Comparison of ENCODE assay signal across 1 cellular context in the genomic region with DNA sequence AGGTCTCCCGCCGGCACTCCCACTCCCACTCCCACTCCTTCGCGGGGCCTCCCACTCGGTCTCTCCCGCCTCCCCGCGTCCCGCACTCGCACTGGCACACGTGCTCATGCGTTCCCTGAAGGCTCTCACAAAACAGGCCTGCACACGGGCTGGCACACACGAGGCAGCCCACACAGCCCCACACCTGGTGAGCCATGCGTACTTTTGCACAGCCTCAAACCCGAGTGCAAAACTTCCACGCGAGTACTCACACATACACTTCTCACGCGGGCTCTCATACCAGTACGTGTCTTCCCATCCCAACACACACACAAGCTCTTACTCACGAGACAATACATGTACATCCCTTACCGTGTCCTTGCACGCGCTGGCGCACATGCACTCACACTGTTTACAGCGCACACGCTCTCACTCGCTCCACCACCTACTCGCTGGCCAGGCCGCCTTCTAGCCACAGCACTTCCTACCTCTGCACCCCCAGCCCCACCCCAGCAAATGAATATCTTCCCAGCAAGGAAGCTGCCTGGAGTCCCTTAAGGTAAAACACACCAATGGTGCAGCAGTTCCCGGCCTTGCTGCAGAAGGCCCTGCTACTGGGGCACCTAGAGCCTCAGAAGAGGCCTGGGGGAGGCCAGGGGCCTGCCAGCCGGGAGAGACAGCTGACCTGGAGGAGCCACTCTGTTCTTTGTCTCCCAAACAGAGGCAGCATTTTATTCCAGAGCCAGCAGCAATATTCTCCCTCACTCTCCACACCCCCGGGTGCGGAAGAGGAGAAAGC.
TF ChIP-seq lines count a peak whose summit lies in the region.

No MANE protein-coding gene starts in this region.

TF ChIP-seq in K562, 482 proteins besides CTCF, POLR2A, EP300 and RAD21 (continued from another document and continues in another):
- TF ChIP-seq, protein P1, sequence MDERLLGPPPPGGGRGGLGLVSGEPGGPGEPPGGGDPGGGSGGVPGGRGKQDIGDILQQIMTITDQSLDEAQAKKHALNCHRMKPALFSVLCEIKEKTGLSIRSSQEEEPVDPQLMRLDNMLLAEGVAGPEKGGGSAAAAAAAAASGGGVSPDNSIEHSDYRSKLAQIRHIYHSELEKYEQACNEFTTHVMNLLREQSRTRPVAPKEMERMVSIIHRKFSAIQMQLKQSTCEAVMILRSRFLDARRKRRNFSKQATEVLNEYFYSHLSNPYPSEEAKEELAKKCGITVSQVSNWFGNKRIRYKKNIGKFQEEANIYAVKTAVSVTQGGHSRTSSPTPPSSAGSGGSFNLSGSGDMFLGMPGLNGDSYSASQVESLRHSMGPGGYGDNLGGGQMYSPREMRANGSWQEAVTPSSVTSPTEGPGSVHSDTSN (CRISPR knock-in tag; IDR thresholded peaks at IDR 0.05; ENCODE audit: low read depth), result no peak
- TF ChIP-seq, protein P1 (tag; conservative IDR thresholded peaks at IDR 0.05; ENCODE audit: low read depth), result no peak
- TF ChIP-seq ZBTB7A (IDR thresholded peaks at IDR 0.05; ENCODE audit: borderline replicate concordance, control insufficient read depth, low read depth, low read length), result no peak
- no peak; the same call in 1 of the 2 replicates for TF ChIP-seq ZBTB1 (CRISPR knock-in tag; IDR thresholded peaks at IDR 0.05; ENCODE audit: borderline replicate concordance, low read depth)
- TF ChIP-seq GATAD2A (IDR thresholded peaks at IDR 0.05), result no peak
- TF ChIP-seq, protein P2, sequence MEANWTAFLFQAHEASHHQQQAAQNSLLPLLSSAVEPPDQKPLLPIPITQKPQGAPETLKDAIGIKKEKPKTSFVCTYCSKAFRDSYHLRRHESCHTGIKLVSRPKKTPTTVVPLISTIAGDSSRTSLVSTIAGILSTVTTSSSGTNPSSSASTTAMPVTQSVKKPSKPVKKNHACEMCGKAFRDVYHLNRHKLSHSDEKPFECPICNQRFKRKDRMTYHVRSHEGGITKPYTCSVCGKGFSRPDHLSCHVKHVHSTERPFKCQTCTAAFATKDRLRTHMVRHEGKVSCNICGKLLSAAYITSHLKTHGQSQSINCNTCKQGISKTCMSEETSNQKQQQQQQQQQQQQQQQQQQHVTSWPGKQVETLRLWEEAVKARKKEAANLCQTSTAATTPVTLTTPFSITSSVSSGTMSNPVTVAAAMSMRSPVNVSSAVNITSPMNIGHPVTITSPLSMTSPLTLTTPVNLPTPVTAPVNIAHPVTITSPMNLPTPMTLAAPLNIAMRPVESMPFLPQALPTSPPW (CRISPR knock-in tag; IDR thresholded peaks at IDR 0.05), result peak; percentile 78
- peak; percentile 11 for TF ChIP-seq SETDB1 (IDR thresholded peaks at IDR 0.05; ENCODE audit: low read length)
- TF ChIP-seq, protein P3, sequence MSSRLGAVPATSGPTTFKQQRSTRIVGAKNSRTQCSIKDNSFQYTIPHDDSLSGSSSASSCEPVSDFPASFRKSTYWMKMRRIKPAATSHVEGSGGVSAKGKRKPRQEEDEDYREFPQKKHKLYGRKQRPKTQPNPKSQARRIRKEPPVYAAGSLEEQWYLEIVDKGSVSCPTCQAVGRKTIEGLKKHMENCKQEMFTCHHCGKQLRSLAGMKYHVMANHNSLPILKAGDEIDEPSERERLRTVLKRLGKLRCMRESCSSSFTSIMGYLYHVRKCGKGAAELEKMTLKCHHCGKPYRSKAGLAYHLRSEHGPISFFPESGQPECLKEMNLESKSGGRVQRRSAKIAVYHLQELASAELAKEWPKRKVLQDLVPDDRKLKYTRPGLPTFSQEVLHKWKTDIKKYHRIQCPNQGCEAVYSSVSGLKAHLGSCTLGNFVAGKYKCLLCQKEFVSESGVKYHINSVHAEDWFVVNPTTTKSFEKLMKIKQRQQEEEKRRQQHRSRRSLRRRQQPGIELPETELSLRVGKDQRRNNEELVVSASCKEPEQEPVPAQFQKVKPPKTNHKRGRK (tag; IDR thresholded peaks at IDR 0.05), result no peak
- TF ChIP-seq POU5F1 (IDR thresholded peaks at IDR 0.05; ENCODE audit: borderline replicate concordance, low read depth, low read length, partially characterized antibody), result no peak
- no peak; the same call in 1 of the 2 replicates for TF ChIP-seq BCOR (IDR thresholded peaks at IDR 0.05)
- TF ChIP-seq JUNB (CRISPR knock-in tag; conservative IDR thresholded peaks at IDR 0.05), result no peak
- TF ChIP-seq, protein P4, sequence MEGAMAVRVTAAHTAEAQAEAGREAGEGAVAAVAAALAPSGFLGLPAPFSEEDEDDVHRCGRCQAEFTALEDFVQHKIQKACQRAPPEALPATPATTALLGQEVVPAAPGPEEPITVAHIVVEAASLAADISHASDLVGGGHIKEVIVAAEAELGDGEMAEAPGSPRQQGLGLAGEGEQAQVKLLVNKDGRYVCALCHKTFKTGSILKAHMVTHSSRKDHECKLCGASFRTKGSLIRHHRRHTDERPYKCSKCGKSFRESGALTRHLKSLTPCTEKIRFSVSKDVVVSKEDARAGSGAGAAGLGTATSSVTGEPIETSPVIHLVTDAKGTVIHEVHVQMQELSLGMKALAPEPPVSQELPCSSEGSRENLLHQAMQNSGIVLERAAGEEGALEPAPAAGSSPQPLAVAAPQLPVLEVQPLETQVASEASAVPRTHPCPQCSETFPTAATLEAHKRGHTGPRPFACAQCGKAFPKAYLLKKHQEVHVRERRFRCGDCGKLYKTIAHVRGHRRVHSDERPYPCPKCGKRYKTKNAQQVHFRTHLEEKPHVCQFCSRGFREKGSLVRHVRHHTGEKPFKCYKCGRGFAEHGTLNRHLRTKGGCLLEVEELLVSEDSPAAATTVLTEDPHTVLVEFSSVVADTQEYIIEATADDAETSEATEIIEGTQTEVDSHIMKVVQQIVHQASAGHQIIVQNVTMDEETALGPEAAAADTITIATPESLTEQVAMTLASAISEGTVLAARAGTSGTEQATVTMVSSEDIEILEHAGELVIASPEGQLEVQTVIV (CRISPR knock-in tag; IDR thresholded peaks at IDR 0.05; ENCODE audit: borderline replicate concordance), result no peak
- no peak for TF ChIP-seq SREBF1 (IDR thresholded peaks at IDR 0.05; ENCODE audit: borderline replicate concordance, low read depth, low read length)
- no peak for TF ChIP-seq CSDE1 (IDR thresholded peaks at IDR 0.05)
- no peak for TF ChIP-seq ZNF586 (CRISPR knock-in tag; conservative IDR thresholded peaks at IDR 0.05)
- TF ChIP-seq, protein P5, sequence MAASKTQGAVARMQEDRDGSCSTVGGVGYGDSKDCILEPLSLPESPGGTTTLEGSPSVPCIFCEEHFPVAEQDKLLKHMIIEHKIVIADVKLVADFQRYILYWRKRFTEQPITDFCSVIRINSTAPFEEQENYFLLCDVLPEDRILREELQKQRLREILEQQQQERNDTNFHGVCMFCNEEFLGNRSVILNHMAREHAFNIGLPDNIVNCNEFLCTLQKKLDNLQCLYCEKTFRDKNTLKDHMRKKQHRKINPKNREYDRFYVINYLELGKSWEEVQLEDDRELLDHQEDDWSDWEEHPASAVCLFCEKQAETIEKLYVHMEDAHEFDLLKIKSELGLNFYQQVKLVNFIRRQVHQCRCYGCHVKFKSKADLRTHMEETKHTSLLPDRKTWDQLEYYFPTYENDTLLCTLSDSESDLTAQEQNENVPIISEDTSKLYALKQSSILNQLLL (CRISPR knock-in tag; IDR thresholded peaks at IDR 0.05; ENCODE audit: borderline replicate concordance), result no peak
- TF ChIP-seq, protein P6, sequence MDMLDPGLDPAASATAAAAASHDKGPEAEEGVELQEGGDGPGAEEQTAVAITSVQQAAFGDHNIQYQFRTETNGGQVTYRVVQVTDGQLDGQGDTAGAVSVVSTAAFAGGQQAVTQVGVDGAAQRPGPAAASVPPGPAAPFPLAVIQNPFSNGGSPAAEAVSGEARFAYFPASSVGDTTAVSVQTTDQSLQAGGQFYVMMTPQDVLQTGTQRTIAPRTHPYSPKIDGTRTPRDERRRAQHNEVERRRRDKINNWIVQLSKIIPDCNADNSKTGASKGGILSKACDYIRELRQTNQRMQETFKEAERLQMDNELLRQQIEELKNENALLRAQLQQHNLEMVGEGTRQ (CRISPR knock-in tag; IDR thresholded peaks at IDR 0.05), result peak; percentile 42; the same call in 1 of the 2 replicates
- no peak for TF ChIP-seq GTF2F1 (IDR thresholded peaks at IDR 0.05; ENCODE audit: low read depth, low read length)
- TF ChIP-seq XRCC5 (IDR thresholded peaks at IDR 0.05; ENCODE audit: low read depth, low read length), result no peak
- TF ChIP-seq, protein P7, sequence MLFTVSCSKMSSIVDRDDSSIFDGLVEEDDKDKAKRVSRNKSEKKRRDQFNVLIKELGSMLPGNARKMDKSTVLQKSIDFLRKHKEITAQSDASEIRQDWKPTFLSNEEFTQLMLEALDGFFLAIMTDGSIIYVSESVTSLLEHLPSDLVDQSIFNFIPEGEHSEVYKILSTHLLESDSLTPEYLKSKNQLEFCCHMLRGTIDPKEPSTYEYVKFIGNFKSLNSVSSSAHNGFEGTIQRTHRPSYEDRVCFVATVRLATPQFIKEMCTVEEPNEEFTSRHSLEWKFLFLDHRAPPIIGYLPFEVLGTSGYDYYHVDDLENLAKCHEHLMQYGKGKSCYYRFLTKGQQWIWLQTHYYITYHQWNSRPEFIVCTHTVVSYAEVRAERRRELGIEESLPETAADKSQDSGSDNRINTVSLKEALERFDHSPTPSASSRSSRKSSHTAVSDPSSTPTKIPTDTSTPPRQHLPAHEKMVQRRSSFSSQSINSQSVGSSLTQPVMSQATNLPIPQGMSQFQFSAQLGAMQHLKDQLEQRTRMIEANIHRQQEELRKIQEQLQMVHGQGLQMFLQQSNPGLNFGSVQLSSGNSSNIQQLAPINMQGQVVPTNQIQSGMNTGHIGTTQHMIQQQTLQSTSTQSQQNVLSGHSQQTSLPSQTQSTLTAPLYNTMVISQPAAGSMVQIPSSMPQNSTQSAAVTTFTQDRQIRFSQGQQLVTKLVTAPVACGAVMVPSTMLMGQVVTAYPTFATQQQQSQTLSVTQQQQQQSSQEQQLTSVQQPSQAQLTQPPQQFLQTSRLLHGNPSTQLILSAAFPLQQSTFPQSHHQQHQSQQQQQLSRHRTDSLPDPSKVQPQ (CRISPR knock-in tag; IDR thresholded peaks at IDR 0.05; ENCODE audit: borderline replicate concordance), result 0 out of 2 replicates have a peak, but pooled peaks have one; percentile 15
- TF ChIP-seq, protein P8, sequence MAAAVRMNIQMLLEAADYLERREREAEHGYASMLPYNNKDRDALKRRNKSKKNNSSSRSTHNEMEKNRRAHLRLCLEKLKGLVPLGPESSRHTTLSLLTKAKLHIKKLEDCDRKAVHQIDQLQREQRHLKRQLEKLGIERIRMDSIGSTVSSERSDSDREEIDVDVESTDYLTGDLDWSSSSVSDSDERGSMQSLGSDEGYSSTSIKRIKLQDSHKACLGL (CRISPR knock-in tag; IDR thresholded peaks at IDR 0.05; ENCODE audit: borderline replicate concordance, poor library complexity, severe bottlenecking), result peak; percentile 31
- no peak for TF ChIP-seq DDX20 (tag; IDR thresholded peaks at IDR 0.05; ENCODE audit: low read depth)
- TF ChIP-seq, protein P9, sequence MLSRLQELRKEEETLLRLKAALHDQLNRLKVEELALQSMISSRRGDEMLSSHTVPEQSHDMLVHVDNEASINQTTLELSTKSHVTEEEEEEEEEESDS (CRISPR knock-in tag; IDR thresholded peaks at IDR 0.05), result no peak
- TF ChIP-seq SRF (CRISPR knock-in tag; IDR thresholded peaks at IDR 0.05), result no peak
- TF ChIP-seq, protein P10, sequence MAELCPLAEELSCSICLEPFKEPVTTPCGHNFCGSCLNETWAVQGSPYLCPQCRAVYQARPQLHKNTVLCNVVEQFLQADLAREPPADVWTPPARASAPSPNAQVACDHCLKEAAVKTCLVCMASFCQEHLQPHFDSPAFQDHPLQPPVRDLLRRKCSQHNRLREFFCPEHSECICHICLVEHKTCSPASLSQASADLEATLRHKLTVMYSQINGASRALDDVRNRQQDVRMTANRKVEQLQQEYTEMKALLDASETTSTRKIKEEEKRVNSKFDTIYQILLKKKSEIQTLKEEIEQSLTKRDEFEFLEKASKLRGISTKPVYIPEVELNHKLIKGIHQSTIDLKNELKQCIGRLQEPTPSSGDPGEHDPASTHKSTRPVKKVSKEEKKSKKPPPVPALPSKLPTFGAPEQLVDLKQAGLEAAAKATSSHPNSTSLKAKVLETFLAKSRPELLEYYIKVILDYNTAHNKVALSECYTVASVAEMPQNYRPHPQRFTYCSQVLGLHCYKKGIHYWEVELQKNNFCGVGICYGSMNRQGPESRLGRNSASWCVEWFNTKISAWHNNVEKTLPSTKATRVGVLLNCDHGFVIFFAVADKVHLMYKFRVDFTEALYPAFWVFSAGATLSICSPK (IDR thresholded peaks at IDR 0.05; ENCODE audit: borderline replicate concordance), result no peak
- TF ChIP-seq, protein P11, sequence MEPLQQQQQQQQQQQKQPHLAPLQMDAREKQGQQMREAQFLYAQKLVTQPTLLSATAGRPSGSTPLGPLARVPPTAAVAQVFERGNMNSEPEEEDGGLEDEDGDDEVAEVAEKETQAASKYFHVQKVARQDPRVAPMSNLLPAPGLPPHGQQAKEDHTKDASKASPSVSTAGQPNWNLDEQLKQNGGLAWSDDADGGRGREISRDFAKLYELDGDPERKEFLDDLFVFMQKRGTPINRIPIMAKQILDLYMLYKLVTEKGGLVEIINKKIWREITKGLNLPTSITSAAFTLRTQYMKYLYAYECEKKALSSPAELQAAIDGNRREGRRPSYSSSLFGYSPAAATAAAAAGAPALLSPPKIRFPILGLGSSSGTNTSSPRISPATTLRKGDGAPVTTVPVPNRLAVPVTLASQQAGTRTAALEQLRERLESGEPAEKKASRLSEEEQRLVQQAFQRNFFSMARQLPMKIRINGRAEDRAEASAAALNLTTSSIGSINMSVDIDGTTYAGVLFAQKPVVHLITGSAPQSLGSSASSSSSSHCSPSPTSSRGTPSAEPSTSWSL (CRISPR knock-in tag; IDR thresholded peaks at IDR 0.05; ENCODE audit: borderline replicate concordance), result no peak
- no peak for TF ChIP-seq ZNF274 (IDR thresholded peaks at IDR 0.05; ENCODE audit: borderline replicate concordance, low read depth, low read length)
- peak; percentile 10; the same call in 1 of the 2 replicates for TF ChIP-seq ZNF589 (CRISPR knock-in tag; IDR thresholded peaks at IDR 0.05; ENCODE audit: low read depth)
- 0 out of 2 replicates have a peak, but pooled peaks have one; percentile 9 for TF ChIP-seq RB1 (IDR thresholded peaks at IDR 0.05; ENCODE audit: low read depth)
- TF ChIP-seq, protein P12, sequence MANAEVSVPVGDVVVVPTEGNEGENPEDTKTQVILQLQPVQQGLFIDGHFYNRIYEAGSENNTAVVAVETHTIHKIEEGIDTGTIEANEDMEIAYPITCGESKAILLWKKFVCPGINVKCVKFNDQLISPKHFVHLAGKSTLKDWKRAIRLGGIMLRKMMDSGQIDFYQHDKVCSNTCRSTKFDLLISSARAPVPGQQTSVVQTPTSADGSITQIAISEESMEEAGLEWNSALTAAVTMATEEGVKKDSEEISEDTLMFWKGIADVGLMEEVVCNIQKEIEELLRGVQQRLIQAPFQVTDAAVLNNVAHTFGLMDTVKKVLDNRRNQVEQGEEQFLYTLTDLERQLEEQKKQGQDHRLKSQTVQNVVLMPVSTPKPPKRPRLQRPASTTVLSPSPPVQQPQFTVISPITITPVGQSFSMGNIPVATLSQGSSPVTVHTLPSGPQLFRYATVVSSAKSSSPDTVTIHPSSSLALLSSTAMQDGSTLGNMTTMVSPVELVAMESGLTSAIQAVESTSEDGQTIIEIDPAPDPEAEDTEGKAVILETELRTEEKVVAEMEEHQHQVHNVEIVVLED (CRISPR knock-in tag; IDR thresholded peaks at IDR 0.05), result 0 out of 2 replicates have a peak, but pooled peaks have one; percentile 35
- no peak for TF ChIP-seq IRF2 (CRISPR knock-in tag; IDR thresholded peaks at IDR 0.05)
- TF ChIP-seq SMARCE1 (IDR thresholded peaks at IDR 0.05), result 0 out of 2 replicates have a peak, but pooled peaks have one; percentile 19
- no peak for TF ChIP-seq ZNF217 (CRISPR knock-in tag; IDR thresholded peaks at IDR 0.05)
- peak; percentile 35 for TF ChIP-seq ZNF583 (CRISPR knock-in tag; IDR thresholded peaks at IDR 0.05)
